8 cellular contexts compared by ENCODE assay signal in genomic region chr7:94908204-94909022, GRCh38. TPM values are rescaled to one million over a fixed set of nuclear protein-coding genes. Genes with fewer than 3 reads are reported as not detected.
DNase-seq lines count a peak whose midpoint lies in the region; ATAC-seq and TF ChIP-seq lines count a peak whose summit lies in the region.

No MANE protein-coding gene starts in this region.

- H3K27me3 ChIP-seq in endocrine pancreas (ENCODE audit: control insufficient read depth, insufficient read depth, low read length) (no peaks in the 10 kb centered on the region), thyroid gland (no peaks in the 10 kb centered on the region), Karpas-422 (ENCODE audit: low read length) (0 out of 2 replicates have a peak, but pooled peaks cover 2% of the 10 kb centered on the region)

- DNase-seq in activated T-cell treated with anti-CD3 and anti-CD28 coated beads, Interleukin-2, amount 50 U/mL, for 4 hours: no peak
- no peak for DNase-seq in activated T-cell treated with anti-CD3 and anti-CD28 coated beads for 4 hours
- peak; percentile 74 for DNase-seq in NCI-H748 treated with DMSO at 0.1 percent for 48 hours (lab: John Stamatoyannopoulos, UW)
- peak; percentile 65 for DNase-seq in medulla oblongata (ENCODE audit: extremely low spot score)
- peak; percentile 73 to 74 for DNase-seq in thyroid gland
- no peak for DNase-seq in Karpas-422
- no peak for DNase-seq in GM20000 (ENCODE audit: low spot score)

- peak overlapping the region; percentile 89 for H3K4me3 ChIP-seq in endocrine pancreas (ENCODE audit: control insufficient read depth, insufficient read depth, low read length)
- peak overlapping the region in 2 of 3 donors; percentile 40 to 41 for H3K4me3 ChIP-seq in thyroid gland (replicated peaks in 1 of 3)
- H3K4me3 ChIP-seq in Karpas-422 (ENCODE audit: low read length): no peak overlapping the region

- H3K9ac ChIP-seq in endocrine pancreas (ENCODE audit: control insufficient read depth, insufficient read depth, low read length): peak overlapping the region; percentile 85
- no peak overlapping the region for H3K9ac ChIP-seq in Karpas-422 (ENCODE audit: low read length)

- no peaks in the 10 kb centered on the region for H3K79me2 ChIP-seq in Karpas-422 (ENCODE audit: low read length)

- no peaks in the 10 kb centered on the region for H3K36me3 Mint-ChIP-seq in activated T-cell treated with anti-CD3 and anti-CD28 coated beads, Interleukin-2, amount 50 U/mL, for 4 hours (ENCODE audit: insufficient read depth)

- intact Hi-C loops in thyroid gland (cut with DNase I): no loop called here

- no peak overlapping the region for H2AFZ ChIP-seq in Karpas-422 (ENCODE audit: low read length)

- H3K9me2 ChIP-seq in Karpas-422 (replicated peaks; ENCODE audit: insufficient read depth, low read length): no peaks in the 10 kb centered on the region

- H3K4me1 Mint-ChIP-seq in activated T-cell treated with anti-CD3 and anti-CD28 coated beads, Interleukin-2, amount 50 U/mL, for 4 hours (ENCODE audit: low read depth): peaks cover 6% of the 10 kb centered on the region

- H3K4me3 Mint-ChIP-seq in activated T-cell treated with anti-CD3 and anti-CD28 coated beads, Interleukin-2, amount 50 U/mL, for 4 hours: peak overlapping the region; percentile 48

- H3K27ac ChIP-seq in thyroid gland (peak overlapping the region; percentile 60 to 89 (median 81)), Karpas-422 (ENCODE audit: low read length) (no peak overlapping the region)

- H3K36me3 ChIP-seq in endocrine pancreas (ENCODE audit: control insufficient read depth, insufficient read depth, low read length) (no peaks in the 10 kb centered on the region), thyroid gland (no peaks in the 10 kb centered on the region), Karpas-422 (ENCODE audit: insufficient read depth, low read length) (no peaks in the 10 kb centered on the region)

- no peak overlapping the region for H3K4me2 ChIP-seq in Karpas-422 (ENCODE audit: low read depth, low read length, poor library complexity, severe bottlenecking)

- H4K20me1 ChIP-seq in Karpas-422 (ENCODE audit: insufficient read depth, low read depth, low read length): no peaks in the 10 kb centered on the region

- TF ChIP-seq CTCF in thyroid gland (IDR thresholded peaks at IDR 0.05) (no peak), GM20000 (IDR thresholded peaks at IDR 0.05; ENCODE audit: extremely low read depth, missing control alignments) (no peak)

- ATAC-seq in activated T-cell treated with anti-CD3 and anti-CD28 coated beads, Interleukin-2, amount 50 U/mL, for 4 hours: no peak

- H3K9me3 ChIP-seq in endocrine pancreas (ENCODE audit: control insufficient read depth, low read length) (no peaks in the 10 kb centered on the region), thyroid gland (no peaks in the 10 kb centered on the region), Karpas-422 (ENCODE audit: low read length) (no peaks in the 10 kb centered on the region)

- WGBS in thyroid gland, 2 donors: 1 to 2% methylated on average over 26 of the region's 26 CpGs

- H3K27me3 Mint-ChIP-seq in activated T-cell treated with anti-CD3 and anti-CD28 coated beads, Interleukin-2, amount 50 U/mL, for 4 hours (ENCODE audit: low read depth): peaks cover 45% of the 10 kb centered on the region

- peak in 1 of 2 donors; percentile 49 for TF ChIP-seq POLR2A in thyroid gland (IDR thresholded peaks at IDR 0.05)

- H3K9me3 Mint-ChIP-seq in activated T-cell treated with anti-CD3 and anti-CD28 coated beads, Interleukin-2, amount 50 U/mL, for 4 hours: no peaks in the 10 kb centered on the region

- H3K4me1 ChIP-seq in endocrine pancreas (ENCODE audit: control insufficient read depth, insufficient read depth, low read length) (peaks cover 20% of the 10 kb centered on the region), thyroid gland (peaks cover 12 to 14% of the 10 kb centered on the region in 2 donors), Karpas-422 (ENCODE audit: low read length) (no peaks in the 10 kb centered on the region)

RNA-seq across cellular contexts. Expression of gene PPP1R9A, which starts 1.0 kb away (rescaled TPM):
- under 1 TPM; 0.08 to 0.35 (median 0.16) TPM for total RNA-seq in activated T-cell treated with anti-CD3 and anti-CD28 coated beads, Interleukin-2, amount 50 U/mL, for 4 hours
- total RNA-seq in thyroid gland: 10 to 100 TPM; 38.8 to 89.6 (median 45.5) TPM
- total RNA-seq in Karpas-422 (2014; rRNA removed; shearing (Covaris generic); ENCODE audit: low replicate concordance): not detected in 2 replicates

Comparison
In these comparisons a context has a peak if more than half of its experiments do, and no peak if none do; other contexts are left out.
1. DNase-seq: peak in NCI-H748 treated with DMSO at 0.1 percent for 48 hours (single experiment), medulla oblongata (single experiment) and thyroid gland (2 of 2); none in activated T-cell treated with anti-CD3 and anti-CD28 coated beads, Interleukin-2, amount 50 U/mL, for 4 hours (single experiment), activated T-cell treated with anti-CD3 and anti-CD28 coated beads for 4 hours (single experiment), Karpas-422 (single experiment) and GM20000 (single experiment).
2. RNA of gene PPP1R9A, which starts 1.0 kb away (total RNA-seq): 38.8 to 89.6 TPM in thyroid gland; 0.08 to 0.35 TPM in activated T-cell treated with anti-CD3 and anti-CD28 coated beads, Interleukin-2, amount 50 U/mL, for 4 hours and not detected in Karpas-422; every median in the first group is over 10 times any median in the second.